31 cellular contexts compared by ENCODE assay signal in genomic region chr17:29788045-29788444, GRCh38.
"Had no signal": no experiment of that assay in that cellular context is flagged by ENCODE, and none has a peak within 500 bp of the region (broad histone marks: within the 10 kb centered on the region; RNA-seq: fewer than 3 reads in every experiment).

No MANE protein-coding gene starts in this region.

- FAIRE-seq: endothelial cell of umbilical vein had no signal

- H3K9me3 ChIP-seq: heart left ventricle, left ventricle myocardium inferior, psoas muscle, right atrium auricular region, testis, upper lobe of left lung, vagina had no signal

- H3K9me3 Mint-ChIP-seq: activated naive CD4-positive, alpha-beta T cell treated with anti-CD3 and anti-CD28 coated beads for 36 hours; activated naive CD8-positive, alpha-beta T cell treated with anti-CD3 and anti-CD28 coated beads for 36 hours; activated T-helper 1 cell treated with anti-CD3 and anti-CD28 coated beads, Interleukin-12 subunit alpha, Interleukin-12 subunit beta, Interleukin-2, Interleukin-4 antibody, amounts not matched to agents 30 ng/mL and 10 ng/mL and 1 ng/mL, durations not matched to agents 14 hours and 24 hours and 36 hours; immature natural killer cell; naive B cell; neural progenitor cell had no signal

- ATAC-seq: esophagus mucosa; foreskin keratinocyte; heart left ventricle; psoas muscle; stimulated activated naive CD8-positive, alpha-beta T cell treated with anti-CD3 and anti-CD28 coated beads, Interleukin-15, Interleukin-2, amounts not matched to agents 100 U/mL and 50 U/mL, for 24 hours had no signal

- DNase-seq: activated CD4-positive, alpha-beta T cell treated with anti-CD3 and anti-CD28 coated beads for 4 hours; activated CD4-positive, alpha-beta T cell treated with anti-CD3 and anti-CD28 coated beads, Interleukin-2, amount 50 U/mL, for 4 hours; activated CD4-positive, CD25-positive, alpha-beta regulatory T cell; activated effector memory CD4-positive, alpha-beta T cell treated with anti-CD3 and anti-CD28 coated beads, Interleukin-2, amount 50 U/mL, for 16 hours; activated naive CD4-positive, alpha-beta T cell treated with anti-CD3 and anti-CD28 coated beads for 36 hours; activated naive CD8-positive, alpha-beta T cell treated with anti-CD3 and anti-CD28 coated beads for 36 hours; activated T-cell treated with anti-CD3 and anti-CD28 coated beads for 4 hours; amniotic stem cell; caudate nucleus; cortex of kidney; foreskin keratinocyte; heart left ventricle; hypothalamus; immature natural killer cell; kidney glomerular epithelial cell; left ventricle myocardium inferior; naive B cell; occipital lobe; psoas muscle; stimulated activated CD4-positive, alpha-beta T cell treated with anti-CD3 and anti-CD28 coated beads, Interleukin-4, amount 100 ng/mL, for 1 hour; stimulated activated naive CD8-positive, alpha-beta T cell treated with anti-CD3 and anti-CD28 coated beads, Interleukin-15, Interleukin-2, amounts not matched to agents 100 U/mL and 50 U/mL, for 24 hours; T-helper 1 cell; testis; upper lobe of left lung had no signal

- H3K27me3 ChIP-seq: foreskin keratinocyte, heart left ventricle, neural progenitor cell, right atrium auricular region, testis, upper lobe of left lung, vagina had no signal

- H3K4me3 ChIP-seq: heart left ventricle, left ventricle myocardium inferior, neural progenitor cell, psoas muscle, right atrium auricular region, testis, upper lobe of left lung, vagina had no signal

- H3K27ac ChIP-seq: foreskin keratinocyte, left ventricle myocardium inferior, neural progenitor cell, parathyroid adenoma, psoas muscle, vagina had no signal

- H3K36me3 Mint-ChIP-seq: activated naive CD8-positive, alpha-beta T cell treated with anti-CD3 and anti-CD28 coated beads for 36 hours had no signal

- H3K27ac Mint-ChIP-seq: activated naive CD4-positive, alpha-beta T cell treated with anti-CD3 and anti-CD28 coated beads for 36 hours; activated naive CD8-positive, alpha-beta T cell treated with anti-CD3 and anti-CD28 coated beads for 36 hours; activated T-helper 1 cell treated with anti-CD3 and anti-CD28 coated beads, Interleukin-12 subunit alpha, Interleukin-12 subunit beta, Interleukin-2, Interleukin-4 antibody, amounts not matched to agents 30 ng/mL and 10 ng/mL and 1 ng/mL, durations not matched to agents 14 hours and 24 hours and 36 hours; neural progenitor cell had no signal

- H3K27me3 Mint-ChIP-seq: activated naive CD8-positive, alpha-beta T cell treated with anti-CD3 and anti-CD28 coated beads for 36 hours; naive B cell had no signal

- H3K4me3 Mint-ChIP-seq: activated naive CD4-positive, alpha-beta T cell treated with anti-CD3 and anti-CD28 coated beads for 36 hours; activated naive CD8-positive, alpha-beta T cell treated with anti-CD3 and anti-CD28 coated beads for 36 hours; activated T-helper 1 cell treated with anti-CD3 and anti-CD28 coated beads, Interleukin-12 subunit alpha, Interleukin-12 subunit beta, Interleukin-2, Interleukin-4 antibody, amounts not matched to agents 30 ng/mL and 10 ng/mL and 1 ng/mL, durations not matched to agents 14 hours and 24 hours and 36 hours; immature natural killer cell; naive B cell; neural progenitor cell had no signal

- H3K36me3 ChIP-seq: neural progenitor cell, right atrium auricular region, vagina had no signal

- H3K4me1 ChIP-seq: parathyroid adenoma, psoas muscle, vagina had no signal
